In genomic region chr5:266311-267026, GRCh38 we compare ENCODE assay signal across 7 cellular contexts. TPM values are rescaled to one million over a fixed set of nuclear protein-coding genes. Genes with fewer than 3 reads are reported as not detected.
DNase-seq lines count a peak whose midpoint lies in the region; ATAC-seq and TF ChIP-seq lines count a peak whose summit lies in the region.
"Not testable (repeated sequence)": the region's sequence is repeated elsewhere in the genome, so short reads cannot be mapped to it uniquely, and the experiment has no call there.

No MANE protein-coding gene starts in this region.

- not testable (repeated sequence) for H3K23ac ChIP-seq in IMR-90 (ENCODE audit: low read depth, low read length)

- H3K9me3 Mint-ChIP-seq in activated CD4-positive, alpha-beta memory T cell treated with anti-CD3 and anti-CD28 coated beads for 36 hours; activated naive CD8-positive, alpha-beta T cell treated with anti-CD3 and anti-CD28 coated beads for 36 hours; progenitor cell of endocrine pancreas (ENCODE audit: low read depth): not testable (repeated sequence)

- H3K36me3 Mint-ChIP-seq in activated CD4-positive, alpha-beta memory T cell treated with anti-CD3 and anti-CD28 coated beads for 36 hours = peaks cover 18% of the 10 kb centered on the region
- peaks cover 12% of the 10 kb centered on the region for H3K36me3 Mint-ChIP-seq in activated naive CD8-positive, alpha-beta T cell treated with anti-CD3 and anti-CD28 coated beads for 36 hours
- peaks cover 13% of the 10 kb centered on the region for H3K36me3 Mint-ChIP-seq in progenitor cell of endocrine pancreas (ENCODE audit: insufficient read depth)

- peak overlapping the region; percentile 58 for H2AFZ ChIP-seq in IMR-90 (replicated peaks; ENCODE audit: low read length, poor library complexity)

- peaks cover 17% of the 10 kb centered on the region for H3K4me1 Mint-ChIP-seq in activated CD4-positive, alpha-beta memory T cell treated with anti-CD3 and anti-CD28 coated beads for 36 hours (ENCODE audit: low read depth)
- peaks cover 14% of the 10 kb centered on the region for H3K4me1 Mint-ChIP-seq in activated naive CD8-positive, alpha-beta T cell treated with anti-CD3 and anti-CD28 coated beads for 36 hours
- H3K4me1 Mint-ChIP-seq in progenitor cell of endocrine pancreas (ENCODE audit: low read depth) = not testable (repeated sequence)

- H3K18ac ChIP-seq in IMR-90 (ENCODE audit: low read depth, low read length) = peak overlapping the region; percentile 75

- peak overlapping the region; percentile 80; the same call in 1 of the 2 replicates for H2BK120ac ChIP-seq in IMR-90 (ENCODE audit: low read depth, low read length)

- peak overlapping the region; percentile 53; the same call in 1 of the 2 replicates for H3K27ac ChIP-seq in IMR-90 (ENCODE audit: insufficient read depth, low read length)

- POLR2A ChIA-PET in IMR-90 (lab: Charles Lee; ENCODE audit: unreplicated experiment); activated CD4-positive, alpha-beta memory T cell treated with anti-CD3 and anti-CD28 coated beads for 36 hours (lab: Charles Lee): not testable (repeated sequence)

- H2BK5ac ChIP-seq in IMR-90 (ENCODE audit: low read depth, low read length, poor library complexity, severe bottlenecking) = peak overlapping the region; percentile 86

- H4K8ac ChIP-seq in IMR-90 (ENCODE audit: low read depth in 2 of 2, low read length in 2 of 2) = peak overlapping the region in 1 of 2 experiments; percentile 62; a peak in 2 of 4 replicates

- H3K14ac ChIP-seq in IMR-90 (replicated peaks; ENCODE audit: low read depth, low read length) = peak overlapping the region; percentile 41

- ATAC-seq in IMR-90 (ENCODE audit: low read depth) = peak; percentile 21

- not testable (repeated sequence) for H3K4me3 ChIP-seq in IMR-90 (ENCODE audit: insufficient read depth, low read depth, low read length); choroid plexus epithelial cell (ENCODE audit: low read depth, low read length)

- not testable (repeated sequence) for TF ChIP-seq RAD21 in IMR-90 (IDR thresholded peaks at IDR 0.05; ENCODE audit: low read length)

- dilution Hi-C loops in IMR-90 (cut with HindIII; ENCODE audit: low sequenced_read_pairs, unreplicated experiment) = not testable (repeated sequence)

- not testable (repeated sequence) for H3K4me3 Mint-ChIP-seq in activated CD4-positive, alpha-beta memory T cell treated with anti-CD3 and anti-CD28 coated beads for 36 hours; activated naive CD8-positive, alpha-beta T cell treated with anti-CD3 and anti-CD28 coated beads for 36 hours; progenitor cell of endocrine pancreas (ENCODE audit: low read depth)

- H3K9ac ChIP-seq in IMR-90 (ENCODE audit: low read depth, low read length) = not testable (repeated sequence)

- peak overlapping the region; percentile 33; the same call in 1 of the 2 replicates for H3K56ac ChIP-seq in IMR-90 (ENCODE audit: extremely low read depth, insufficient read depth, low read length)

- TF ChIP-seq CTCF in IMR-90 (conservative IDR thresholded peaks at IDR 0.05; ENCODE audit: low read depth, low read length); choroid plexus epithelial cell (conservative IDR thresholded peaks at IDR 0.05; ENCODE audit: low read depth, low read length); progenitor cell of endocrine pancreas (IDR thresholded peaks at IDR 0.05; ENCODE audit: unreplicated experiment): not testable (repeated sequence)

- BruUV-seq in IMR-90 (replicated peaks; lab: Mats Ljungman, UMichigan) = not testable (repeated sequence)

- TF ChIP-seq POLR2A in IMR-90 (IDR thresholded peaks at IDR 0.05; ENCODE audit: low read depth, low read length) = not testable (repeated sequence)

- H3K9me1 ChIP-seq in IMR-90 (ENCODE audit: insufficient read depth, low read length) = peaks cover 17% of the 10 kb centered on the region

- peak overlapping the region; percentile 83 for H3K4ac ChIP-seq in IMR-90 (ENCODE audit: low read depth, low read length)

- WGBS in IMR-90 (ENCODE audit: extremely low coverage in 2 of 2, insufficient read length in 1 of 2), 2 experiments = 76% methylated on average over 18 of the region's 19 CpGs; no CpG with 5 or more reads in 1 of the 2 experiments

- not testable (repeated sequence) for H3K9me3 ChIP-seq in IMR-90 (ENCODE audit: control insufficient read depth, insufficient read depth, low read length)

- intact Hi-C loops in IMR-90 (cut with micrococcal nuclease); activated CD4-positive, alpha-beta memory T cell treated with anti-CD3 and anti-CD28 coated beads for 36 hours (cut with micrococcal nuclease): not testable (repeated sequence)

- H2BK15ac ChIP-seq in IMR-90 (ENCODE audit: low read depth, low read length) = not testable (repeated sequence)

- peak overlapping the region; percentile 70 for H4K91ac ChIP-seq in IMR-90 (ENCODE audit: insufficient read depth, low read depth, low read length)

- peak overlapping the region; percentile 72 for H2AK9ac ChIP-seq in IMR-90 (replicated peaks; ENCODE audit: low read depth, low read length, poor library complexity)

- H3K4me1 ChIP-seq in IMR-90 (ENCODE audit: control insufficient read depth, insufficient read depth, low read length) = peaks cover 20% of the 10 kb centered on the region

- peaks cover 6 to 19% of the 10 kb centered on the region in 2 experiments; a peak in 3 of 4 replicates for H3K79me1 ChIP-seq in IMR-90 (ENCODE audit: low read depth in 1 of 2, low read length in 2 of 2)

- not testable (repeated sequence) for H3K27me3 Mint-ChIP-seq in activated CD4-positive, alpha-beta memory T cell treated with anti-CD3 and anti-CD28 coated beads for 36 hours; activated naive CD8-positive, alpha-beta T cell treated with anti-CD3 and anti-CD28 coated beads for 36 hours; progenitor cell of endocrine pancreas

- not testable (repeated sequence) for H3K27ac Mint-ChIP-seq in activated CD4-positive, alpha-beta memory T cell treated with anti-CD3 and anti-CD28 coated beads for 36 hours
- H3K27ac Mint-ChIP-seq in activated naive CD8-positive, alpha-beta T cell treated with anti-CD3 and anti-CD28 coated beads for 36 hours = peak overlapping the region; percentile 28
- H3K27ac Mint-ChIP-seq in progenitor cell of endocrine pancreas = peak overlapping the region; percentile 22

- peak overlapping the region; percentile 90 for H2AK5ac ChIP-seq in IMR-90 (ENCODE audit: low read depth, low read length)

- not testable (repeated sequence) for H4K20me1 ChIP-seq in IMR-90 (ENCODE audit: insufficient read depth, low read length)

- DNase-seq in EL (peak; percentile 46), IMR-90 (peak; percentile 89), choroid plexus epithelial cell (ENCODE audit: low read depth) (peak; percentile 74), hepatic stellate cell (ENCODE audit: low spot score) (peak; percentile 46)
- peak; percentile 29 for DNase-seq in activated CD4-positive, alpha-beta memory T cell treated with anti-CD3 and anti-CD28 coated beads for 36 hours
- peak; percentile 19 for DNase-seq in activated naive CD8-positive, alpha-beta T cell treated with anti-CD3 and anti-CD28 coated beads for 36 hours
- not testable (repeated sequence) for DNase-seq in progenitor cell of endocrine pancreas (ENCODE audit: low spot score, unreplicated experiment)

- H3K27me3 ChIP-seq in IMR-90 (ENCODE audit: control insufficient read depth, insufficient read depth, low read length) = not testable (repeated sequence)

- peak overlapping the region; percentile 57; the same call in 1 of the 2 replicates for H4K5ac ChIP-seq in IMR-90 (ENCODE audit: low read depth, low read length)

- peak overlapping the region; percentile 82 for H2BK20ac ChIP-seq in IMR-90 (ENCODE audit: low read depth, low read length)

- in situ Hi-C loops in IMR-90 (cut with MboI; ENCODE audit: low sequenced_read_pairs) = not testable (repeated sequence)

- CTCF ChIA-PET in IMR-90 (lab: Yijun Ruan, JAX) = not testable (repeated sequence)
- CTCF ChIA-PET in activated CD4-positive, alpha-beta memory T cell treated with anti-CD3 and anti-CD28 coated beads for 36 hours (lab: Charles Lee) = interaction anchor here (0.6 kb wide), 1 partner anchor 206 kb away, joined by 3 read pairs; no protein-coding TSS in a partner anchor

- H3K36me3 ChIP-seq in IMR-90 (ENCODE audit: control insufficient read depth, insufficient read depth, low read length) = not testable (repeated sequence)

- peak overlapping the region; percentile 74 for H3K4me2 ChIP-seq in IMR-90 (ENCODE audit: low read depth, low read length)

RNA-seq across cellular contexts. Expression of gene PDCD6, which starts 5.0 kb away (rescaled TPM):
- total RNA-seq in IMR-90 (2012; rRNA removed) = 158 and 168 TPM in 2 replicates
- polyA plus RNA-seq in IMR-90 (2012; rRNA removed) = 198 and 212 TPM in 2 replicates
- polyA plus RNA-seq in IMR-90 (2012; cell fraction: cytosol; rRNA removed) = 189 and 290 TPM in 2 replicates
- 198 and 241 TPM in 2 replicates for polyA plus RNA-seq in IMR-90 (2012; cell fraction: nucleus; rRNA removed; ENCODE audit: low replicate concordance)
- 10 to 100 TPM; 81.6 to 83.8 TPM for total RNA-seq in activated CD4-positive, alpha-beta memory T cell treated with anti-CD3 and anti-CD28 coated beads for 36 hours
- 100 to 1,000 TPM in 1 of 2 experiments, 10 to 100 TPM in 1; 97.3 to 102 TPM for total RNA-seq in activated naive CD8-positive, alpha-beta T cell treated with anti-CD3 and anti-CD28 coated beads for 36 hours
- 79.2 and 87.2 TPM in 2 replicates for total RNA-seq in progenitor cell of endocrine pancreas

RNA-seq across cellular contexts. Expression of gene SDHA, which starts 48.3 kb away (rescaled TPM):
- total RNA-seq in IMR-90 (2012; rRNA removed) (105 and 122 TPM in 2 replicates), progenitor cell of endocrine pancreas (88.1 and 88.5 TPM in 2 replicates)
- 120 and 121 TPM in 2 replicates for polyA plus RNA-seq in IMR-90 (2012; rRNA removed)
- 120 and 126 TPM in 2 replicates for polyA plus RNA-seq in IMR-90 (2012; cell fraction: cytosol; rRNA removed)
- polyA plus RNA-seq in IMR-90 (2012; cell fraction: nucleus; rRNA removed; ENCODE audit: low replicate concordance) = 104 and 113 TPM in 2 replicates
- total RNA-seq in activated CD4-positive, alpha-beta memory T cell treated with anti-CD3 and anti-CD28 coated beads for 36 hours = 100 to 1,000 TPM; 142 to 143 TPM
- 100 to 1,000 TPM; 146 to 149 TPM for total RNA-seq in activated naive CD8-positive, alpha-beta T cell treated with anti-CD3 and anti-CD28 coated beads for 36 hours

RNA-seq across cellular contexts. Expression of gene CCDC127, which starts 48.5 kb away (rescaled TPM):
- total RNA-seq in IMR-90 (2012; rRNA removed) (3.9 and 4.4 TPM in 2 replicates), progenitor cell of endocrine pancreas (8.8 and 10.1 TPM in 2 replicates)
- 3.2 TPM in 2 replicates for polyA plus RNA-seq in IMR-90 (2012; rRNA removed)
- 2.2 and 2.4 TPM in 2 replicates for polyA plus RNA-seq in IMR-90 (2012; cell fraction: cytosol; rRNA removed)
- polyA plus RNA-seq in IMR-90 (2012; cell fraction: nucleus; rRNA removed; ENCODE audit: low replicate concordance) = 1.5 and 2.8 TPM in 2 replicates
- total RNA-seq in activated CD4-positive, alpha-beta memory T cell treated with anti-CD3 and anti-CD28 coated beads for 36 hours = 1 to 10 TPM; 4.3 to 5.0 TPM
- 1 to 10 TPM; 5.3 to 5.9 TPM for total RNA-seq in activated naive CD8-positive, alpha-beta T cell treated with anti-CD3 and anti-CD28 coated beads for 36 hours

RNA-seq across cellular contexts. Expression of gene AHRR, which starts 55.0 kb away (rescaled TPM):
- 15.6 and 16.7 TPM in 2 replicates for total RNA-seq in IMR-90 (2012; rRNA removed)
- 36.1 and 37.1 TPM in 2 replicates for polyA plus RNA-seq in IMR-90 (2012; rRNA removed)
- polyA plus RNA-seq in IMR-90 (2012; cell fraction: cytosol; rRNA removed) = 24.9 and 33.9 TPM in 2 replicates
- 77.0 and 141 TPM in 2 replicates for polyA plus RNA-seq in IMR-90 (2012; cell fraction: nucleus; rRNA removed; ENCODE audit: low replicate concordance)
- total RNA-seq in activated CD4-positive, alpha-beta memory T cell treated with anti-CD3 and anti-CD28 coated beads for 36 hours = 10 to 100 TPM; 16.7 to 16.8 TPM
- total RNA-seq in activated naive CD8-positive, alpha-beta T cell treated with anti-CD3 and anti-CD28 coated beads for 36 hours = 10 to 100 TPM; 24.0 to 26.6 TPM
- 0.69 and 1.3 TPM in 2 replicates for total RNA-seq in progenitor cell of endocrine pancreas
